8 cellular contexts compared by ENCODE assay signal in the genomic region with DNA sequence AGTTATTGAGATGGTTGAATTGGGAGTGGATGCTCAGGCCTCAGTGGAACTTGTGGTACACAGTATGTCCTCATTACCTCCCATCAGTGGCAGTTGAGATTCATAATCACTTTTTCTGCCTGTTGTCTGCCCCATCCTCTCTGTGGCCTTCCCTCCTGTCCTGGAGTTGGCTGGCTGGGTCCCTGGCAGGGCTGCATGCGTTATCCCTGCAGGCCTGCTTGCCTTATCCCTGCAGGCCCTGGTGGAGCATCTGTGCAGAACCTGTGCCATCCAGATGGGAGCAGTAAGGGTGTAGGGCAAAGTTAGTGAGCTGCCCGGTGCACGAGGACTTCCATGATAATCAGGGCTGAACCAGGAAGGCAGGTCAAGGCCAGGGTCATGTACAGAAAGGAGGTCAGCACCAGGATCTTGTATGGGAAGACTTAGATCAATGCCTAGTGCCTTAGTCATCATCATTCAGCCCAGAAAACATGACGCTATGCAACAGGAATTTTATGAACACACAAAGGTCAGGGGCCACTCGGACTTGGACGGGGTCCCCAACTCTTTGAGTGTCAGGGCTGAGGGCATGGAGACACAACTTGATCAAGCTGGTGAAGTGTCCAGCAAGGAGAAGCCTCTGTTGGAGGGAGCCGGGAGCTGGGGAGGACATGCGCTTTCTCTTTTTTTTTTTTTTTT. TPM values are rescaled to one million over a fixed set of nuclear protein-coding genes. Genes with fewer than 3 reads are reported as not detected.
DNase-seq lines count a peak whose midpoint lies in the region; ATAC-seq and TF ChIP-seq lines count a peak whose summit lies in the region.

No MANE protein-coding gene starts in this region.

- no peaks in the 10 kb centered on the region for H3K9me3 Mint-ChIP-seq in CD8-positive, alpha-beta memory T cell

- peaks cover 57% of the 10 kb centered on the region for H3K4me1 ChIP-seq in adipocyte (ENCODE audit: control insufficient read depth, insufficient read depth, low read length)
- peaks cover 46 to 71% of the 10 kb centered on the region in 2 donors for H3K4me1 ChIP-seq in thoracic aorta (ENCODE audit: control insufficient read depth in 1 of 2, low read depth in 2 of 2)
- H3K4me1 ChIP-seq in CD8-positive, alpha-beta memory T cell (ENCODE audit: insufficient read depth, low read length), result peaks cover 11% of the 10 kb centered on the region

- H3K4me1 Mint-ChIP-seq in CD8-positive, alpha-beta memory T cell, result peaks cover 28 to 68% (median 54%) of the 10 kb centered on the region in 3 donors

- no peaks in the 10 kb centered on the region for H3K27me3 ChIP-seq in adipocyte (replicated peaks; ENCODE audit: control insufficient read depth, insufficient read depth, low read length)
- H3K27me3 ChIP-seq in thoracic aorta (replicated peaks; ENCODE audit: insufficient read depth), result no peaks in the 10 kb centered on the region
- H3K27me3 ChIP-seq in CD8-positive, alpha-beta memory T cell (ENCODE audit: insufficient read depth, low read length, poor library complexity, severe bottlenecking), result no peaks in the 10 kb centered on the region

- TF ChIP-seq CTCF in thoracic aorta (IDR thresholded peaks at IDR 0.05), result no peak

- CTCF ChIA-PET in CD8-positive, alpha-beta memory T cell (lab: Charles Lee), result no interaction called here

- H3K27ac Mint-ChIP-seq in CD8-positive, alpha-beta memory T cell, result peak overlapping the region in 2 of 8 donors; percentile 17 to 92

- H3K9ac ChIP-seq in adipocyte (ENCODE audit: low read length), result peak overlapping the region; percentile 69

- H3K36me3 Mint-ChIP-seq in CD8-positive, alpha-beta memory T cell, result peaks cover 0 to 40% (median 6%) of the 10 kb centered on the region in 3 donors

- no peaks in the 10 kb centered on the region for H3K27me3 Mint-ChIP-seq in CD8-positive, alpha-beta memory T cell

- H3K9me3 ChIP-seq in adipocyte (ENCODE audit: control insufficient read depth, low read length), result no peaks in the 10 kb centered on the region
- H3K9me3 ChIP-seq in thoracic aorta, result no peaks in the 10 kb centered on the region
- no peaks in the 10 kb centered on the region for H3K9me3 ChIP-seq in CD8-positive, alpha-beta memory T cell (ENCODE audit: low read length)

- peaks cover under 1% of the 10 kb centered on the region for H3K36me3 ChIP-seq in adipocyte (ENCODE audit: control insufficient read depth, insufficient read depth, low read length, severe bottlenecking)
- peaks cover 4% of the 10 kb centered on the region for H3K36me3 ChIP-seq in thoracic aorta
- H3K36me3 ChIP-seq in CD8-positive, alpha-beta memory T cell (ENCODE audit: insufficient read depth, low read length), result no peaks in the 10 kb centered on the region

- POLR2A ChIA-PET in CD8-positive, alpha-beta memory T cell (lab: Charles Lee), result no interaction called here

- peak; percentile 12 for DNase-seq in NCI-H1694 (lab: John Stamatoyannopoulos, UW)
- DNase-seq in NCI-H1694 treated with DMSO at 0.1 percent for 48 hours (lab: John Stamatoyannopoulos, UW), result no peak
- peak; percentile 71 for DNase-seq in adipocyte (ENCODE audit: low read depth)
- peak; percentile 75 for DNase-seq in islet precursor cell
- no peak for DNase-seq in thoracic aorta (ENCODE audit: low spot score)
- no peak for DNase-seq in CD8-positive, alpha-beta memory T cell
- DNase-seq in effector CD4-positive, alpha-beta T cell, result no peak
- no peak for DNase-seq in NCI-H345 (lab: John Stamatoyannopoulos, UW)

- H3K27ac ChIP-seq in thoracic aorta, result peak overlapping the region in 1 of 2 donors; percentile 86
- H3K27ac ChIP-seq in CD8-positive, alpha-beta memory T cell (ENCODE audit: low read depth, low read length), result no peak overlapping the region

- H3K4me3 ChIP-seq in adipocyte (ENCODE audit: low read length), result no peak overlapping the region
- no peak overlapping the region for H3K4me3 ChIP-seq in thoracic aorta
- H3K4me3 ChIP-seq in CD8-positive, alpha-beta memory T cell (ENCODE audit: low read length), result no peak overlapping the region

- no peak overlapping the region for H3K4me3 Mint-ChIP-seq in CD8-positive, alpha-beta memory T cell

- peak; percentile 45 for ATAC-seq in thoracic aorta (ENCODE audit: insufficient number of reproducible peaks, low FRiP score, low read depth)

RNA-seq across cellular contexts. Expression of gene ABCC1, which starts 47.2 kb away (rescaled TPM):
- total RNA-seq in thoracic aorta, result 10 to 100 TPM; 89.2 to 94.9 TPM
- total RNA-seq in CD8-positive, alpha-beta memory T cell, result 10 to 100 TPM; 64.6 to 64.8 TPM
- 9.9 TPM for polyA plus RNA-seq in CD8-positive, alpha-beta memory T cell

Comparison
In these comparisons a context has a peak if more than half of its experiments do, and no peak if none do; other contexts are left out.
1. DNase-seq: peak in NCI-H1694 (single experiment), adipocyte (single experiment) and islet precursor cell (single experiment); none in NCI-H1694 treated with DMSO at 0.1 percent for 48 hours (single experiment), thoracic aorta (single experiment), CD8-positive, alpha-beta memory T cell (0 of 5), effector CD4-positive, alpha-beta T cell (single experiment) and NCI-H345 (single experiment).